ENCODE assay signal across 2 cellular contexts in the genomic region with DNA sequence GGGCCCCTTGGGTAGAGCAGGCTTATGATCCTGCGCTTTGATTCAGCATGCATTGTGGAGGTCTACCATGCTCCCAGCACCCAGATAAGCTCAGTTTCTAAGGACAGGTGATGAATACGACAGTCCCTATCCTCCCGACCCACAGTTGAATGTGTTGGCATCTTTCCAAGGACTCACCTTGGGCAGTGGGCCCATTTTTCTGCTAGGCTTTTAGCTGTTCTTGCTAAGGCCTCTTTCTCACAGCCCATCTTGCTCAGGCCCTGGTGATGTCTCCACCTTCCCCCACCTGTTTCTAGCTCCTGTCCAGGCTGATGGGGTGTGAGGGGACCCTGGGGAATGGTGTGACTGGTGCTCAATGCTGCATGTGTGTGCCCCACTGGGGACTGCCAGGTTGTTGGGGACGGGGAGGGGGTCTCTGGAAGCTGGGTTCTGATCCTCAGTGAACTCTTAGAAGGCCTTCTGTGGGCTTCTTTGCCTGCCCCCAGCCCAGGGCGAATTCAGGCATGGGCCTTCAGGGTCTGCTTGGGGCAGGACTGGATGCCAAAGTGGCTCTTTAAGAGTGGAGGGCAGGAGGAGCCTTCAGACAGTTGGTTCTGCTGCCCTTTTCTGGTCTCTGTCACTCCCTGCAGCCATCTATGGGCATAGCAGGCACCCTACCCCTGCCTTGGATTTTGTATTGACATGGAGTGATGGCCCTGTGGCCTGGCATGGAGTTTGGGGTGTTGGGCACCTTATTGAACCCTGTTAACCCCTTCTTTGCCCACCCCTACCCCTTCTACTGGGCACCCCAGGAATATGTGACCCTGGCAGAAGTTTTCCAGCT.
A peak's percentile ranks its signal among the peaks of the same experiment; 100 is the strongest.
TF ChIP-seq lines count a peak whose summit lies in the region.

No MANE protein-coding gene starts in this region.

TF ChIP-seq in GM23338, 12 proteins besides CTCF, POLR2A, EP300 and RAD21 (continues in another document):
- TF ChIP-seq, protein P1, sequence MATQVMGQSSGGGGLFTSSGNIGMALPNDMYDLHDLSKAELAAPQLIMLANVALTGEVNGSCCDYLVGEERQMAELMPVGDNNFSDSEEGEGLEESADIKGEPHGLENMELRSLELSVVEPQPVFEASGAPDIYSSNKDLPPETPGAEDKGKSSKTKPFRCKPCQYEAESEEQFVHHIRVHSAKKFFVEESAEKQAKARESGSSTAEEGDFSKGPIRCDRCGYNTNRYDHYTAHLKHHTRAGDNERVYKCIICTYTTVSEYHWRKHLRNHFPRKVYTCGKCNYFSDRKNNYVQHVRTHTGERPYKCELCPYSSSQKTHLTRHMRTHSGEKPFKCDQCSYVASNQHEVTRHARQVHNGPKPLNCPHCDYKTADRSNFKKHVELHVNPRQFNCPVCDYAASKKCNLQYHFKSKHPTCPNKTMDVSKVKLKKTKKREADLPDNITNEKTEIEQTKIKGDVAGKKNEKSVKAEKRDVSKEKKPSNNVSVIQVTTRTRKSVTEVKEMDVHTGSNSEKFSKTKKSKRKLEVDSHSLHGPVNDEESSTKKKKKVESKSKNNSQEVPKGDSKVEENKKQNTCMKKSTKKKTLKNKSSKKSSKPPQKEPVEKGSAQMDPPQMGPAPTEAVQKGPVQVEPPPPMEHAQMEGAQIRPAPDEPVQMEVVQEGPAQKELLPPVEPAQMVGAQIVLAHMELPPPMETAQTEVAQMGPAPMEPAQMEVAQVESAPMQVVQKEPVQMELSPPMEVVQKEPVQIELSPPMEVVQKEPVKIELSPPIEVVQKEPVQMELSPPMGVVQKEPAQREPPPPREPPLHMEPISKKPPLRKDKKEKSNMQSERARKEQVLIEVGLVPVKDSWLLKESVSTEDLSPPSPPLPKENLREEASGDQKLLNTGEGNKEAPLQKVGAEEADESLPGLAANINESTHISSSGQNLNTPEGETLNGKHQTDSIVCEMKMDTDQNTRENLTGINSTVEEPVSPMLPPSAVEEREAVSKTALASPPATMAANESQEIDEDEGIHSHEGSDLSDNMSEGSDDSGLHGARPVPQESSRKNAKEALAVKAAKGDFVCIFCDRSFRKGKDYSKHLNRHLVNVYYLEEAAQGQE (IDR thresholded peaks at IDR 0.05; ENCODE audit: unreplicated experiment): no peak
- TF ChIP-seq EZH2phosphoT487 (IDR thresholded peaks at IDR 0.05; ENCODE audit: unreplicated experiment): no peak
- TF ChIP-seq, protein P2, sequence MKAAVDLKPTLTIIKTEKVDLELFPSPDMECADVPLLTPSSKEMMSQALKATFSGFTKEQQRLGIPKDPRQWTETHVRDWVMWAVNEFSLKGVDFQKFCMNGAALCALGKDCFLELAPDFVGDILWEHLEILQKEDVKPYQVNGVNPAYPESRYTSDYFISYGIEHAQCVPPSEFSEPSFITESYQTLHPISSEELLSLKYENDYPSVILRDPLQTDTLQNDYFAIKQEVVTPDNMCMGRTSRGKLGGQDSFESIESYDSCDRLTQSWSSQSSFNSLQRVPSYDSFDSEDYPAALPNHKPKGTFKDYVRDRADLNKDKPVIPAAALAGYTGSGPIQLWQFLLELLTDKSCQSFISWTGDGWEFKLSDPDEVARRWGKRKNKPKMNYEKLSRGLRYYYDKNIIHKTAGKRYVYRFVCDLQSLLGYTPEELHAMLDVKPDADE (IDR thresholded peaks at IDR 0.05): no peak
- no peak for TF ChIP-seq EZH2 (IDR thresholded peaks at IDR 0.05; ENCODE audit: low read depth, unreplicated experiment)
- TF ChIP-seq ZNF114 (CRISPR knock-in tag; IDR thresholded peaks at IDR 0.05): no peak
- no peak for TF ChIP-seq JUNB (IDR thresholded peaks at IDR 0.05; ENCODE audit: unreplicated experiment)
- TF ChIP-seq STAT1 (IDR thresholded peaks at IDR 0.05; ENCODE audit: unreplicated experiment): no peak

TF ChIP-seq in SK-N-SH, 30 proteins besides CTCF, POLR2A, EP300 and RAD21:
- TF ChIP-seq SIN3A (IDR thresholded peaks at IDR 0.05; ENCODE audit: borderline replicate concordance, low read depth, low read length) (no peak), TEAD4 (IDR thresholded peaks at IDR 0.05; ENCODE audit: borderline replicate concordance, insufficient read depth) (no peak), SMC3 (IDR thresholded peaks at IDR 0.05; ENCODE audit: low read depth, low read length) (peak; percentile 41), YY1 (IDR thresholded peaks at IDR 0.05; ENCODE audit: low read depth) (no peak), NFIC (IDR thresholded peaks at IDR 0.05; ENCODE audit: borderline replicate concordance) (peak; percentile 8; the same call in 1 of the 2 replicates)
- TF ChIP-seq, protein P3, sequence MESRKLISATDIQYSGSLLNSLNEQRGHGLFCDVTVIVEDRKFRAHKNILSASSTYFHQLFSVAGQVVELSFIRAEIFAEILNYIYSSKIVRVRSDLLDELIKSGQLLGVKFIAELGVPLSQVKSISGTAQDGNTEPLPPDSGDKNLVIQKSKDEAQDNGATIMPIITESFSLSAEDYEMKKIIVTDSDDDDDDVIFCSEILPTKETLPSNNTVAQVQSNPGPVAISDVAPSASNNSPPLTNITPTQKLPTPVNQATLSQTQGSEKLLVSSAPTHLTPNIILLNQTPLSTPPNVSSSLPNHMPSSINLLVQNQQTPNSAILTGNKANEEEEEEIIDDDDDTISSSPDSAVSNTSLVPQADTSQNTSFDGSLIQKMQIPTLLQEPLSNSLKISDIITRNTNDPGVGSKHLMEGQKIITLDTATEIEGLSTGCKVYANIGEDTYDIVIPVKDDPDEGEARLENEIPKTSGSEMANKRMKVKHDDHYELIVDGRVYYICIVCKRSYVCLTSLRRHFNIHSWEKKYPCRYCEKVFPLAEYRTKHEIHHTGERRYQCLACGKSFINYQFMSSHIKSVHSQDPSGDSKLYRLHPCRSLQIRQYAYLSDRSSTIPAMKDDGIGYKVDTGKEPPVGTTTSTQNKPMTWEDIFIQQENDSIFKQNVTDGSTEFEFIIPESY (IDR thresholded peaks at IDR 0.05; ENCODE audit: borderline replicate concordance, low read depth): no peak
